In genomic region chr5:10198021-10198420, GRCh38 we compare ENCODE assay signal across 8 cellular contexts.
"Had no signal": no experiment of that assay in that cellular context is flagged by ENCODE, and none has a peak within 500 bp of the region (broad histone marks: within the 10 kb centered on the region; RNA-seq: fewer than 3 reads in every experiment).

No MANE protein-coding gene starts in this region.

- ATAC-seq: GM12878 had no signal

- H3K4me3 ChIP-seq: GM12878 had no signal

- FAIRE-seq: G401.6, GM12878, GM12891, GM12892, GM18507, GM19239 had no signal

- DNase-seq: GDM1, GF-D8 had no signal
